Comparison of ENCODE assay signal across 1 cellular context in genomic region chr7:5704534-5704922, GRCh38.
TF ChIP-seq lines count a peak whose summit lies in the region.

No MANE protein-coding gene starts in this region.

TF ChIP-seq in HepG2, 621 proteins besides CTCF, POLR2A, EP300 and RAD21 (continued from another document and continues in another):
- TF ChIP-seq, protein P1, sequence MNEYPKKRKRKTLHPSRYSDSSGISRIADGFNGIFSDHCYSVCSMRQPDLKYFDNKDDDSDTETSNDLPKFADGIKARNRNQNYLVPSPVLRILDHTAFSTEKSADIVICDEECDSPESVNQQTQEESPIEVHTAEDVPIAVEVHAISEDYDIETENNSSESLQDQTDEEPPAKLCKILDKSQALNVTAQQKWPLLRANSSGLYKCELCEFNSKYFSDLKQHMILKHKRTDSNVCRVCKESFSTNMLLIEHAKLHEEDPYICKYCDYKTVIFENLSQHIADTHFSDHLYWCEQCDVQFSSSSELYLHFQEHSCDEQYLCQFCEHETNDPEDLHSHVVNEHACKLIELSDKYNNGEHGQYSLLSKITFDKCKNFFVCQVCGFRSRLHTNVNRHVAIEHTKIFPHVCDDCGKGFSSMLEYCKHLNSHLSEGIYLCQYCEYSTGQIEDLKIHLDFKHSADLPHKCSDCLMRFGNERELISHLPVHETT (CRISPR knock-in tag; conservative IDR thresholded peaks at IDR 0.05): no peak
- TF ChIP-seq ZNF577 (CRISPR knock-in tag; IDR thresholded peaks at IDR 0.05; ENCODE audit: borderline replicate concordance, low read depth) (no peak), SMC3 (IDR thresholded peaks at IDR 0.05; ENCODE audit: low read length) (peak; percentile 55; the same call in 1 of the 2 replicates), MAFG (CRISPR knock-in tag; IDR thresholded peaks at IDR 0.05) (peak; percentile 85), FOSL2 (CRISPR knock-in tag; IDR thresholded peaks at IDR 0.05) (0 out of 2 replicates have a peak, but pooled peaks have one; percentile 8), FOXA3 (CRISPR knock-in tag; IDR thresholded peaks at IDR 0.05) (0 out of 2 replicates have a peak, but pooled peaks have one; percentile 9), E2F5 (CRISPR knock-in tag; conservative IDR thresholded peaks at IDR 0.05) (no peak), ZNF615 (CRISPR knock-in tag; IDR thresholded peaks at IDR 0.05; ENCODE audit: borderline replicate concordance) (no peak), ZBED4 (CRISPR knock-in tag; IDR thresholded peaks at IDR 0.05; ENCODE audit: borderline replicate concordance) (no peak), GTF3A (CRISPR knock-in tag; conservative IDR thresholded peaks at IDR 0.05) (no peak), XRCC5 (optimal IDR thresholded peaks at IDR 0.05; ENCODE audit: low read length) (peak; percentile 54), SRF (IDR thresholded peaks at IDR 0.05; ENCODE audit: low read depth, low read length) (peak; percentile 34; the same call in 1 of the 2 replicates), SAP130 (CRISPR knock-in tag; IDR thresholded peaks at IDR 0.05; ENCODE audit: low read depth) (peak; percentile 35; the same call in 1 of the 2 replicates), ZNF674 (CRISPR knock-in tag; IDR thresholded peaks at IDR 0.05; ENCODE audit: low read depth) (no peak), PAWR (CRISPR knock-in tag; IDR thresholded peaks at IDR 0.05; ENCODE audit: borderline replicate concordance) (no peak), ZNF337 (CRISPR knock-in tag; IDR thresholded peaks at IDR 0.05; ENCODE audit: borderline replicate concordance, low read depth) (no peak), MAFK (conservative IDR thresholded peaks at IDR 0.05 in 1 of 2, IDR thresholded peaks at IDR 0.05 in 1 of 2; ENCODE audit: low read length in 2 of 2) (peak; percentile 100), UBTF (CRISPR knock-in tag; IDR thresholded peaks at IDR 0.05) (no peak), DZIP1 (CRISPR knock-in tag; IDR thresholded peaks at IDR 0.05) (no peak), ERF (CRISPR knock-in tag; IDR thresholded peaks at IDR 0.05) (0 out of 2 replicates have a peak, but pooled peaks have one; percentile 30), ZNF207 (IDR thresholded peaks at IDR 0.05; ENCODE audit: borderline replicate concordance) (no peak), ZNF12 (CRISPR knock-in tag; IDR thresholded peaks at IDR 0.05) (no peak), ZNF253 (CRISPR knock-in tag; IDR thresholded peaks at IDR 0.05; ENCODE audit: borderline replicate concordance) (no peak), THAP11 (CRISPR knock-in tag; IDR thresholded peaks at IDR 0.05) (0 out of 2 replicates have a peak, but pooled peaks have one; percentile 23), JDP2 (CRISPR knock-in tag; IDR thresholded peaks at IDR 0.05; ENCODE audit: borderline replicate concordance) (no peak), PRDM4 (CRISPR knock-in tag; IDR thresholded peaks at IDR 0.05; ENCODE audit: borderline replicate concordance) (no peak), HOXA9 (CRISPR knock-in tag; IDR thresholded peaks at IDR 0.05; ENCODE audit: borderline replicate concordance) (no peak), ZNF326 (CRISPR knock-in tag; IDR thresholded peaks at IDR 0.05; ENCODE audit: borderline replicate concordance) (no peak), ELF3 (CRISPR knock-in tag; IDR thresholded peaks at IDR 0.05) (peak; percentile 72)
- TF ChIP-seq, protein P2, sequence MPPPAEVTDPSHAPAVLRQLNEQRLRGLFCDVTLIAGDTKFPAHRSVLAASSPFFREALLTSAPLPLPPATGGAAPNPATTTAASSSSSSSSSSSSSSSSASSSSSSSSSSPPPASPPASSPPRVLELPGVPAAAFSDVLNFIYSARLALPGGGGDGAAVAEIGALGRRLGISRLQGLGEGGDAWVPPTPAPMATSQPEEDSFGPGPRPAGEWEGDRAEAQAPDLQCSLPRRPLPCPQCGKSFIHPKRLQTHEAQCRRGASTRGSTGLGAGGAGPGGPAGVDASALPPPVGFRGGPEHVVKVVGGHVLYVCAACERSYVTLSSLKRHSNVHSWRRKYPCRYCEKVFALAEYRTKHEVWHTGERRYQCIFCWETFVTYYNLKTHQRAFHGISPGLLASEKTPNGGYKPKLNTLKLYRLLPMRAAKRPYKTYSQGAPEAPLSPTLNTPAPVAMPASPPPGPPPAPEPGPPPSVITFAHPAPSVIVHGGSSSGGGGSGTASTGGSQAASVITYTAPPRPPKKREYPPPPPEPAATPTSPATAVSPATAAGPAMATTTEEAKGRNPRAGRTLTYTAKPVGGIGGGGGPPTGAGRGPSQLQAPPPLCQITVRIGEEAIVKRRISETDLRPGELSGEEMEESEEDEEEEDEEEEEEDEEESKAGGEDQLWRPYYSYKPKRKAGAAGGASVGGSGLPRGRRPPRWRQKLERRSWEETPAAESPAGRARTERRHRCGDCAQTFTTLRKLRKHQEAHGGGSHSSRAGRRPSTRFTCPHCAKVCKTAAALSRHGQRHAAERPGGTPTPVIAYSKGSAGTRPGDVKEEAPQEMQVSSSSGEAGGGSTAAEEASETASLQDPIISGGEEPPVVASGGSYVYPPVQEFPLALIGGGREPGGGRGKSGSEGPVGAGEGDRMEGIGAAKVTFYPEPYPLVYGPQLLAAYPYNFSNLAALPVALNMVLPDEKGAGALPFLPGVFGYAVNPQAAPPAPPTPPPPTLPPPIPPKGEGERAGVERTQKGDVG (CRISPR knock-in tag; IDR thresholded peaks at IDR 0.05; ENCODE audit: borderline replicate concordance): no peak
- TF ChIP-seq, protein P3, sequence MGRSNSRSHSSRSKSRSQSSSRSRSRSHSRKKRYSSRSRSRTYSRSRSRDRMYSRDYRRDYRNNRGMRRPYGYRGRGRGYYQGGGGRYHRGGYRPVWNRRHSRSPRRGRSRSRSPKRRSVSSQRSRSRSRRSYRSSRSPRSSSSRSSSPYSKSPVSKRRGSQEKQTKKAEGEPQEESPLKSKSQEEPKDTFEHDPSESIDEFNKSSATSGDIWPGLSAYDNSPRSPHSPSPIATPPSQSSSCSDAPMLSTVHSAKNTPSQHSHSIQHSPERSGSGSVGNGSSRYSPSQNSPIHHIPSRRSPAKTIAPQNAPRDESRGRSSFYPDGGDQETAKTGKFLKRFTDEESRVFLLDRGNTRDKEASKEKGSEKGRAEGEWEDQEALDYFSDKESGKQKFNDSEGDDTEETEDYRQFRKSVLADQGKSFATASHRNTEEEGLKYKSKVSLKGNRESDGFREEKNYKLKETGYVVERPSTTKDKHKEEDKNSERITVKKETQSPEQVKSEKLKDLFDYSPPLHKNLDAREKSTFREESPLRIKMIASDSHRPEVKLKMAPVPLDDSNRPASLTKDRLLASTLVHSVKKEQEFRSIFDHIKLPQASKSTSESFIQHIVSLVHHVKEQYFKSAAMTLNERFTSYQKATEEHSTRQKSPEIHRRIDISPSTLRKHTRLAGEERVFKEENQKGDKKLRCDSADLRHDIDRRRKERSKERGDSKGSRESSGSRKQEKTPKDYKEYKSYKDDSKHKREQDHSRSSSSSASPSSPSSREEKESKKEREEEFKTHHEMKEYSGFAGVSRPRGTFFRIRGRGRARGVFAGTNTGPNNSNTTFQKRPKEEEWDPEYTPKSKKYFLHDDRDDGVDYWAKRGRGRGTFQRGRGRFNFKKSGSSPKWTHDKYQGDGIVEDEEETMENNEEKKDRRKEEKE (IDR thresholded peaks at IDR 0.05): no peak
